ENCODE assay signal across 8 cellular contexts in genomic region chr6:157020398-157021266, GRCh38.
DNase-seq lines count a peak whose midpoint lies in the region; ATAC-seq and TF ChIP-seq lines count a peak whose summit lies in the region.

No MANE protein-coding gene starts in this region.

- peak overlapping the region; percentile 100 for H3K27ac Mint-ChIP-seq in activated CD4-positive, alpha-beta T cell treated with anti-CD3 and anti-CD28 coated beads, Interleukin-2, amount 10 ng/mL, durations not matched to agents 24 days and 14 days
- peak overlapping the region; percentile 95 for H3K27ac Mint-ChIP-seq in endothelial cell (ENCODE audit: unreplicated experiment)

- TF ChIP-seq POLR2A in GM18505 (IDR thresholded peaks at IDR 0.05; ENCODE audit: borderline replicate concordance, extremely low read depth, insufficient read depth, insufficient read length): no peak

- H3K4me3 Mint-ChIP-seq in activated CD4-positive, alpha-beta T cell treated with anti-CD3 and anti-CD28 coated beads, Interleukin-2, amount 10 ng/mL, durations not matched to agents 24 days and 14 days: peak overlapping the region; percentile 92
- peak overlapping the region; percentile 89 for H3K4me3 Mint-ChIP-seq in endothelial cell (ENCODE audit: unreplicated experiment)

- DNase-seq in AG04449 (ENCODE audit: low read depth, low spot score): no peak
- peak; percentile 71 for DNase-seq in NCI-H2227 (lab: John Stamatoyannopoulos, UW; ENCODE audit: unreplicated experiment)
- no peak for DNase-seq in activated CD4-positive, alpha-beta T cell treated with anti-CD3 and anti-CD28 coated beads, Interleukin-2, amount 10 ng/mL, durations not matched to agents 24 days and 14 days
- peak; percentile 71 for DNase-seq in endothelial cell (ENCODE audit: low spot score)
- peak in 1 of 3 donors; percentile 69 for DNase-seq in mucosa of descending colon
- DNase-seq in stimulated activated naive CD4-positive, alpha-beta T cell treated with Interleukin-2 at 50 U/mL for 16 hours (lab: John Stamatoyannopoulos, UW): peak; percentile 64

- H3K4me1 Mint-ChIP-seq in activated CD4-positive, alpha-beta T cell treated with anti-CD3 and anti-CD28 coated beads, Interleukin-2, amount 10 ng/mL, durations not matched to agents 24 days and 14 days: peaks cover 36% of the 10 kb centered on the region
- H3K4me1 Mint-ChIP-seq in endothelial cell (ENCODE audit: unreplicated experiment): peaks cover 39% of the 10 kb centered on the region

- H3K4me3 ChIP-seq in AG04449 (ENCODE audit: low read depth, low read length): peak overlapping the region; percentile 72
- peak overlapping the region; percentile 39 for H3K4me3 ChIP-seq in mucosa of descending colon

- H3K9me3 ChIP-seq in mucosa of descending colon: no peaks in the 10 kb centered on the region

- CTCF ChIA-PET in AG04449 (lab: Yijun Ruan, JAX): interaction anchor here (0.9 to 4.6 kb wide), 9 partner anchors 9 to 1706 kb away, joined by 3 to 23 read pairs (median 3); no protein-coding TSS in a partner anchor

- peaks cover 6% of the 10 kb centered on the region for H3K36me3 ChIP-seq in mucosa of descending colon (ENCODE audit: low read depth)

- H3K9me3 Mint-ChIP-seq in activated CD4-positive, alpha-beta T cell treated with anti-CD3 and anti-CD28 coated beads, Interleukin-2, amount 10 ng/mL, durations not matched to agents 24 days and 14 days: peaks cover 5% of the 10 kb centered on the region
- H3K9me3 Mint-ChIP-seq in endothelial cell (ENCODE audit: unreplicated experiment): no peaks in the 10 kb centered on the region

- H3K27me3 Mint-ChIP-seq in activated CD4-positive, alpha-beta T cell treated with anti-CD3 and anti-CD28 coated beads, Interleukin-2, amount 10 ng/mL, durations not matched to agents 24 days and 14 days: no peaks in the 10 kb centered on the region
- H3K27me3 Mint-ChIP-seq in endothelial cell (ENCODE audit: unreplicated experiment): peaks cover 15% of the 10 kb centered on the region

- peak; percentile 31 for ATAC-seq in GM18505 (IDR thresholded peaks at IDR 0.05; ENCODE audit: unreplicated experiment)
- peak; percentile 43 for ATAC-seq in HG02970 (IDR thresholded peaks at IDR 0.05; ENCODE audit: low FRiP score, unreplicated experiment)
- peak; percentile 45 for ATAC-seq in mucosa of descending colon

- intact Hi-C loops in activated CD4-positive, alpha-beta T cell treated with anti-CD3 and anti-CD28 coated beads, Interleukin-2, amount 10 ng/mL, durations not matched to agents 24 days and 14 days (cut with micrococcal nuclease): loop anchor here (1.0 to 5.0 kb wide), 5 partner anchors 63 to 333 kb away; no protein-coding TSS in a partner anchor
- intact Hi-C loops in mucosa of descending colon (cut with DNase I, micrococcal nuclease): no loop called here

- no peak for TF ChIP-seq CTCF in AG04449 (IDR thresholded peaks at IDR 0.05; ENCODE audit: insufficient read depth, low read length, missing control alignments)
- TF ChIP-seq CTCF in endothelial cell (IDR thresholded peaks at IDR 0.05; ENCODE audit: unreplicated experiment): no peak
- no peak for TF ChIP-seq CTCF in mucosa of descending colon (IDR thresholded peaks at IDR 0.05)

- peaks cover 3% of the 10 kb centered on the region for H3K36me3 Mint-ChIP-seq in activated CD4-positive, alpha-beta T cell treated with anti-CD3 and anti-CD28 coated beads, Interleukin-2, amount 10 ng/mL, durations not matched to agents 24 days and 14 days (ENCODE audit: low read depth)
- peaks cover 3% of the 10 kb centered on the region for H3K36me3 Mint-ChIP-seq in endothelial cell (ENCODE audit: low read depth, unreplicated experiment)

- POLR2A ChIA-PET in AG04449 (lab: Yijun Ruan, JAX): no interaction called here

- H3K4me1 ChIP-seq in mucosa of descending colon (ENCODE audit: low read depth): peaks cover 12% of the 10 kb centered on the region

Comparison
In these comparisons a context has a peak if more than half of its experiments do, and no peak if none do; other contexts are left out.
1. DNase-seq: peak in NCI-H2227 (single experiment), endothelial cell (single experiment) and stimulated activated naive CD4-positive, alpha-beta T cell treated with Interleukin-2 at 50 U/mL for 16 hours (single experiment); none in AG04449 (single experiment) and activated CD4-positive, alpha-beta T cell treated with anti-CD3 and anti-CD28 coated beads, Interleukin-2, amount 10 ng/mL, durations not matched to agents 24 days and 14 days (single experiment).
2. Peak in every context shown above with its lines, with median percentiles within 50 percentile points of each other: ATAC-seq.